ENCODE assay signal across 8 cellular contexts in the genomic region with DNA sequence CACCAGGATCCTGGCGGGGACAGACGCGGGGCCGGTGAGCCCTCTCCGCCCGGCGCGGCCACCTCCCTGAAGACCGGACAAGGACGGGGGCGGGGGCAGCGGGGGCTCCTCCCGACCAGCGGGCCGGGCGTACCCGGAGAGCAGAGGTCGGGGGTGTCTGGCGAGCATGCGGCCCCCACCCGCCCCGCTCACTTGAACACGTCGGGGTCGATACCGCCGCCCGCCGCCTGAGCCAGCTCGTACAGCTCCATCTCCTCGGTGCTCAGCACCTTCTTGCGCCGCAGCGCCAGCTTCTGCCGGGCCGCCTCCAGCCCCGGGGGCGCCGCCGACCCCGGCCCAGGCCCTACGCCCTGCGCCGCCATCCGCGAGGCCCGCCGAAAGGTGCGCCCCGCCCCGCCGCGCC. TPM values are rescaled to one million over a fixed set of nuclear protein-coding genes. Genes with fewer than 3 reads are reported as not detected.
DNase-seq lines count a peak whose midpoint lies in the region; ATAC-seq and TF ChIP-seq lines count a peak whose summit lies in the region.
"Not testable (repeated sequence)": the region's sequence is repeated elsewhere in the genome, so short reads cannot be mapped to it uniquely, and the experiment has no call there.

A gene with protein sequence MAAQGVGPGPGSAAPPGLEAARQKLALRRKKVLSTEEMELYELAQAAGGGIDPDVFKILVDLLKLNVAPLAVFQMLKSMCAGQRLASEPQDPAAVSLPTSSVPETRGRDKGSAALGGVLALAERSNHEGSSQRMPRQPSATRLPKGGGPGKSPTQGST (minus strand): TSS at position 383 of the 403 bp plus-strand sequence. CDS start 21 bp downstream, at position 362.

- H3K36me3 Mint-ChIP-seq in T-helper 17 cell (ENCODE audit: low read depth); nephron progenitor cell (ENCODE audit: low read depth): not testable (repeated sequence)

- H3K4me3 ChIP-seq in GM08714 (ENCODE audit: low read length) (peak within 1 kb of the TSS; percentile 63), cardiac fibroblast (replicated peaks in 1 of 2; ENCODE audit: low read depth in 2 of 2, low read length in 2 of 2) (peak within 1 kb of the TSS; percentile 82 to 84), thoracic aorta (peak within 1 kb of the TSS; percentile 91)

- H3K4me1 Mint-ChIP-seq in T-helper 17 cell = peaks cover 17% of the 10 kb centered on the region
- peaks cover 34% of the 10 kb centered on the region for H3K4me1 Mint-ChIP-seq in nephron progenitor cell

- intact Hi-C loops in left cardiac atrium (cut with DNase I) = not testable (repeated sequence)

- H3K4me1 ChIP-seq in thoracic aorta (ENCODE audit: control insufficient read depth in 1 of 2, low read depth in 2 of 2) = peaks cover 7 to 25% of the 10 kb centered on the region in 2 donors

- not testable (repeated sequence) for H3K36me3 ChIP-seq in thoracic aorta

- not testable (repeated sequence) for H3K27me3 Mint-ChIP-seq in T-helper 17 cell; nephron progenitor cell (ENCODE audit: low read depth, poor library complexity)

- peak within 1 kb of the TSS; percentile 69 to 86 for H3K27ac ChIP-seq in thoracic aorta

- not testable (repeated sequence) for H3K9me3 Mint-ChIP-seq in nephron progenitor cell

- not testable (repeated sequence) for TF ChIP-seq CTCF in cardiac fibroblast (IDR thresholded peaks at IDR 0.05; ENCODE audit: low read depth, low read length); nephron progenitor cell (IDR thresholded peaks at IDR 0.05); thoracic aorta (IDR thresholded peaks at IDR 0.05)

- ATAC-seq in GM21723 (IDR thresholded peaks at IDR 0.05; ENCODE audit: unreplicated experiment) (peak; percentile 10), HG03457 (IDR thresholded peaks at IDR 0.05; ENCODE audit: unreplicated experiment) (peak; percentile 7), left cardiac atrium (peak; percentile 4 to 7)
- ATAC-seq in T-helper 17 cell; thoracic aorta (ENCODE audit: insufficient number of reproducible peaks, low FRiP score, low read depth): not testable (repeated sequence)

- H3K4me3 Mint-ChIP-seq in T-helper 17 cell (peak within 1 kb of the TSS; percentile 94), nephron progenitor cell (peak within 1 kb of the TSS; percentile 96)

- H3K9me3 ChIP-seq in T-helper 17 cell (ENCODE audit: control insufficient read depth, low read length, poor library complexity, severe bottlenecking); thoracic aorta: not testable (repeated sequence)

- not testable (repeated sequence) for DNase-seq in T-helper 17 cell; left cardiac atrium; nephron progenitor cell; thoracic aorta (ENCODE audit: low spot score)
- DNase-seq in cardiac fibroblast (ENCODE audit: low read depth in 2 of 2) = peak in 1 of 2 donors; percentile 7

- H3K27ac Mint-ChIP-seq in T-helper 17 cell (peak within 1 kb of the TSS; percentile 98), nephron progenitor cell (peak within 1 kb of the TSS; percentile 99)

- H3K27me3 ChIP-seq in thoracic aorta (replicated peaks; ENCODE audit: insufficient read depth) = not testable (repeated sequence)

RNA-seq across cellular contexts. Expression of the gene that starts here (rescaled TPM):
- total RNA-seq in T-helper 17 cell = 10 to 100 TPM; 58.4 to 89.1 TPM
- total RNA-seq in left cardiac atrium = 100 to 1,000 TPM in 1 of 2 donors, 10 to 100 TPM in 1; 59.4 to 110 TPM
- 10 to 100 TPM; 43.3 to 49.5 TPM for total RNA-seq in thoracic aorta
